19 cellular contexts compared by ENCODE assay signal in genomic region chrX:124228849-124229248, GRCh38.
"Had no signal": no experiment of that assay in that cellular context is flagged by ENCODE, and none has a peak within 500 bp of the region (broad histone marks: within the 10 kb centered on the region; RNA-seq: fewer than 3 reads in every experiment).

No MANE protein-coding gene starts in this region.

- H3K27ac ChIP-seq: brain microvascular endothelial cell, epithelial cell of prostate, right atrium auricular region, skin epidermis, thyroid gland had no signal

- FAIRE-seq: urothelium cell line had no signal

- H3K36me3 ChIP-seq: brain microvascular endothelial cell, right atrium auricular region, thyroid gland had no signal

- H3K27me3 ChIP-seq: brain microvascular endothelial cell, right atrium auricular region, thyroid gland had no signal

- DNase-seq: activated CD4-positive, alpha-beta T cell treated with anti-CD3 and anti-CD28 coated beads, Interleukin-2, amount 50 U/mL, for 4 hours; activated CD4-positive, CD25-positive, alpha-beta regulatory T cell treated with anti-CD3 and anti-CD28 coated beads, Interleukin-2, amount 50 U/mL, for 72 hours; activated naive CD4-positive, alpha-beta T cell treated with Interleukin-2 at 50 U/mL for 16 hours; anterior cingulate cortex; brain microvascular endothelial cell; effector memory CD4-positive, alpha-beta T cell; foreskin melanocyte; head of caudate nucleus; naive B cell; posterior cingulate gyrus; stimulated activated CD4-positive, alpha-beta T cell treated with anti-CD3 and anti-CD28 coated beads, Interleukin-15, amount 100 ng/mL, for 24 hours; stimulated activated CD4-positive, alpha-beta T cell treated with anti-CD3 and anti-CD28 coated beads, Interleukin-4, amount 100 ng/mL, for 1 hour; stimulated activated naive B cell treated with anti-CD40 and anti-IgM and Interleukin-4, amounts not matched to agents 10 μg/mL and 1 μg/mL and 100 μg/mL, for 72 hours; thyroid gland had no signal

- H3K4me3 ChIP-seq: right atrium auricular region, skin epidermis, thyroid gland had no signal

- H3K9me3 ChIP-seq: right atrium auricular region, thyroid gland had no signal

- ATAC-seq: activated T-helper 17 cell treated with anti-CD3 and anti-CD28 coated beads, Interleukin-2, amount 50 U/mL, for 72 hours; stimulated activated naive B cell treated with anti-CD40 and anti-IgM and Interleukin-4, amounts not matched to agents 10 μg/mL and 1 μg/mL and 100 μg/mL, for 72 hours had no signal

- H3K4me1 ChIP-seq: right atrium auricular region, thyroid gland had no signal
